1 cellular context compared by ENCODE assay signal in genomic region chr12:106296179-106296877, GRCh38.
TF ChIP-seq lines count a peak whose summit lies in the region.

No MANE protein-coding gene starts in this region.

TF ChIP-seq in SK-N-SH treated with all-trans-retinoic acid at 6 μM for 48 hours, 23 proteins besides CTCF, POLR2A, EP300 and RAD21 (continued from another document):
- TF ChIP-seq CREB5 (CRISPR knock-in tag; IDR thresholded peaks at IDR 0.05; ENCODE audit: low read depth) (no peak), ZNF565 (CRISPR knock-in tag; conservative IDR thresholded peaks at IDR 0.05; ENCODE audit: low read depth) (no peak), OSR1 (CRISPR knock-in tag; IDR thresholded peaks at IDR 0.05) (no peak), SNAI2 (CRISPR knock-in tag; IDR thresholded peaks at IDR 0.05) (no peak), GLIS3 (CRISPR knock-in tag; IDR thresholded peaks at IDR 0.05) (no peak), PPARA (CRISPR knock-in tag; IDR thresholded peaks at IDR 0.05; ENCODE audit: borderline replicate concordance) (no peak), POU6F1 (CRISPR knock-in tag; IDR thresholded peaks at IDR 0.05; ENCODE audit: borderline replicate concordance, low read depth) (no peak)
